ENCODE assay signal across 27 cellular contexts in genomic region chr5:38582662-38583061, GRCh38. TPM values are rescaled to one million over a fixed set of nuclear protein-coding genes. Genes with fewer than 3 reads are reported as not detected.
"Had no signal": no experiment of that assay in that cellular context is flagged by ENCODE, and none has a peak within 500 bp of the region (broad histone marks: within the 10 kb centered on the region; RNA-seq: fewer than 3 reads in every experiment).

No MANE protein-coding gene starts in this region.

- ATAC-seq: activated CD8-positive, alpha-beta memory T cell treated with anti-CD3 and anti-CD28 coated beads, Interleukin-2, amount 10 ng/mL, durations not matched to agents 7 days and 5 days; activated CD8-positive, alpha-beta T cell treated with anti-CD3 and anti-CD28 coated beads for 36 hours; body of pancreas; left lobe of liver; lower lobe of right lung; naive thymus-derived CD8-positive, alpha-beta T cell had no signal

- H3K4me3 Mint-ChIP-seq: activated CD8-positive, alpha-beta memory T cell treated with anti-CD3 and anti-CD28 coated beads, Interleukin-2, amount 10 ng/mL, durations not matched to agents 7 days and 5 days; activated CD8-positive, alpha-beta T cell treated with anti-CD3 and anti-CD28 coated beads for 36 hours; activated naive CD8-positive, alpha-beta T cell; naive thymus-derived CD8-positive, alpha-beta T cell; neural crest cell; stimulated activated naive B cell treated with anti-CD40 and anti-IgM and Interleukin-4, amounts not matched to agents 10 μg/mL and 1 μg/mL and 100 μg/mL, for 72 hours had no signal

- H3K27ac ChIP-seq: adrenal gland, body of pancreas, lower lobe of right lung, parathyroid adenoma, right atrium auricular region, suprapubic skin, tibial nerve had no signal

- H3K36me3 Mint-ChIP-seq: activated CD8-positive, alpha-beta memory T cell treated with anti-CD3 and anti-CD28 coated beads, Interleukin-2, amount 10 ng/mL, durations not matched to agents 7 days and 5 days; activated naive CD8-positive, alpha-beta T cell; naive thymus-derived CD8-positive, alpha-beta T cell; stimulated activated naive B cell treated with anti-CD40 and anti-IgM and Interleukin-4, amounts not matched to agents 10 μg/mL and 1 μg/mL and 100 μg/mL, for 72 hours had no signal

- H3K79me2 ChIP-seq: parathyroid adenoma had no signal

- H3K36me3 ChIP-seq: adrenal gland, lower lobe of right lung, right atrium auricular region, stomach, suprapubic skin, tibial nerve had no signal

- H3K4me3 ChIP-seq: body of pancreas, lower lobe of right lung, right atrium auricular region, stomach, suprapubic skin, tibial nerve had no signal

- H2AFZ ChIP-seq: parathyroid adenoma had no signal

- H3K4me1 Mint-ChIP-seq: neural crest cell had no signal

- H3K27me3 ChIP-seq: adrenal gland, body of pancreas, right atrium auricular region, stomach, suprapubic skin, tibial nerve had no signal

- H3K4me1 ChIP-seq: body of pancreas, lower lobe of right lung, right atrium auricular region, suprapubic skin had no signal

- H3K27ac Mint-ChIP-seq: activated CD8-positive, alpha-beta memory T cell treated with anti-CD3 and anti-CD28 coated beads, Interleukin-2, amount 10 ng/mL, durations not matched to agents 7 days and 5 days; activated CD8-positive, alpha-beta T cell treated with anti-CD3 and anti-CD28 coated beads for 36 hours; activated naive CD8-positive, alpha-beta T cell; activated T-helper 2 cell treated with anti-CD3 and anti-CD28 coated beads, Interferon-gamma antibody, Interleukin-2, Interleukin-4, amounts not matched to agents 10 μg/mL and 5 μg/mL and 100 μg/mL, durations not matched to agents 14 hours and 24 hours and 36 hours; naive thymus-derived CD8-positive, alpha-beta T cell; stimulated activated naive B cell treated with anti-CD40 and anti-IgM and Interleukin-4, amounts not matched to agents 10 μg/mL and 1 μg/mL and 100 μg/mL, for 72 hours had no signal

- DNase-seq: activated CD4-positive, alpha-beta T cell treated with anti-CD3 and anti-CD28 coated beads, Interleukin-2, amount 50 U/mL, for 1 hour; activated CD4-positive, CD25-positive, alpha-beta regulatory T cell treated with anti-CD3 and anti-CD28 coated beads, Interleukin-2, amount 50 U/mL, for 72 hours; activated CD8-positive, alpha-beta memory T cell treated with anti-CD3 and anti-CD28 coated beads, Interleukin-2, amount 10 ng/mL, durations not matched to agents 7 days and 5 days; activated CD8-positive, alpha-beta T cell treated with anti-CD3 and anti-CD28 coated beads for 36 hours; activated T-cell treated with anti-CD3 and anti-CD28 coated beads, Interleukin-2, amount 50 U/mL, for 48 hours; adrenal gland; aorta; body of pancreas; effector memory CD4-positive, alpha-beta T cell; kidney glomerular epithelial cell; lower lobe of right lung; mesenchymal stem cell; naive thymus-derived CD8-positive, alpha-beta T cell; nucleus accumbens; stimulated activated CD4-positive, alpha-beta T cell treated with anti-CD3 and anti-CD28 coated beads, Interleukin-15, amount 100 ng/mL, for 24 hours; stimulated activated CD4-positive, alpha-beta T cell treated with anti-CD3 and anti-CD28 coated beads, Interleukin-2, amount 100 ng/mL, for 24 hours; stimulated activated naive B cell treated with anti-CD40 and anti-IgM and Interleukin-4, amounts not matched to agents 10 μg/mL and 1 μg/mL and 100 μg/mL, for 72 hours; stomach; T-helper 9 cell had no signal

- H3K9me3 Mint-ChIP-seq: activated CD8-positive, alpha-beta T cell treated with anti-CD3 and anti-CD28 coated beads for 36 hours; activated T-helper 2 cell treated with anti-CD3 and anti-CD28 coated beads, Interferon-gamma antibody, Interleukin-2, Interleukin-4, amounts not matched to agents 10 μg/mL and 5 μg/mL and 100 μg/mL, durations not matched to agents 14 hours and 24 hours and 36 hours; naive thymus-derived CD8-positive, alpha-beta T cell; neural crest cell; stimulated activated naive B cell treated with anti-CD40 and anti-IgM and Interleukin-4, amounts not matched to agents 10 μg/mL and 1 μg/mL and 100 μg/mL, for 72 hours had no signal

- H3K9me3 ChIP-seq: adrenal gland, body of pancreas, lower lobe of right lung, right atrium auricular region, stomach, suprapubic skin, tibial nerve had no signal

RNA-seq across cellular contexts. Expression of gene LIFR, which starts 26.2 kb away (rescaled TPM):
- total RNA-seq: activated CD8-positive, alpha-beta memory T cell treated with anti-CD3 and anti-CD28 coated beads, Interleukin-2, amount 10 ng/mL, durations not matched to agents 7 days and 5 days; activated CD8-positive, alpha-beta T cell treated with anti-CD3 and anti-CD28 coated beads for 36 hours; naive thymus-derived CD8-positive, alpha-beta T cell had no signal
- polyA plus RNA-seq: naive thymus-derived CD8-positive, alpha-beta T cell had no signal
